ENCODE assay signal across 8 cellular contexts in genomic region chr9:95055851-95056551, GRCh38.
DNase-seq lines count a peak whose midpoint lies in the region; ATAC-seq and TF ChIP-seq lines count a peak whose summit lies in the region.

No MANE protein-coding gene starts in this region.

- H3K36me3 ChIP-seq in gastroesophageal sphincter, result peaks cover 0 to 6% of the 10 kb centered on the region in 2 donors
- H3K36me3 ChIP-seq in ovary, result no peaks in the 10 kb centered on the region

- 8 to 19% methylated on average over 6 to 8 of the region's 15 CpGs for WGBS in gastroesophageal sphincter (ENCODE audit: low coverage in 1 of 2), 2 donors
- 33 to 43% (median 37%) methylated on average over 15 of the region's 15 CpGs for WGBS in ovary, 3 donors

- in situ Hi-C loops in GM13976 (cut with MboI; ENCODE audit: low sequenced_read_pairs, unreplicated experiment), result no loop called here

- H3K27ac ChIP-seq in RWPE1 (peak overlapping the region; percentile 68), gastroesophageal sphincter (peak overlapping the region; percentile 65 to 91 (median 88)), ovary (no peak overlapping the region)

- TF ChIP-seq CTCF in RWPE1 (conservative IDR thresholded peaks at IDR 0.05; ENCODE audit: low read depth) (no peak), gastroesophageal sphincter (IDR thresholded peaks at IDR 0.05) (no peak), ovary (IDR thresholded peaks at IDR 0.05) (no peak), GM13976 (IDR thresholded peaks at IDR 0.05; ENCODE audit: borderline replicate concordance, control extremely low read depth, extremely low read depth, insufficient read depth, missing control alignments) (no peak)

- DNase-seq in COR-L47 (lab: John Stamatoyannopoulos, UW) (peak; percentile 57), RWPE1 (ENCODE audit: low spot score) (no peak), ovary (no peak), GM13976 (ENCODE audit: low spot score) (no peak), KG1 (lab: John Stamatoyannopoulos, UW) (no peak)

- H3K4me1 ChIP-seq in gastroesophageal sphincter, result peaks cover 8 to 99% (median 46%) of the 10 kb centered on the region in 3 donors
- peaks cover 30% of the 10 kb centered on the region for H3K4me1 ChIP-seq in ovary (ENCODE audit: insufficient read depth)

- no peak for TF ChIP-seq EP300 in gastroesophageal sphincter (IDR thresholded peaks at IDR 0.05)
- no peak for TF ChIP-seq EP300 in ovary (IDR thresholded peaks at IDR 0.05)

- peak overlapping the region; percentile 15 to 42 for H3K4me3 ChIP-seq in gastroesophageal sphincter
- H3K4me3 ChIP-seq in ovary, result peak overlapping the region; percentile 18

- H3K27me3 ChIP-seq in gastroesophageal sphincter (no peaks in the 10 kb centered on the region), ovary (no peaks in the 10 kb centered on the region)

- POLR2A ChIA-PET in RWPE1 (lab: Yijun Ruan, JAX; ENCODE audit: low non-redundant PET), result no interaction called here

- no peaks in the 10 kb centered on the region for H3K9me3 ChIP-seq in gastroesophageal sphincter
- no peaks in the 10 kb centered on the region for H3K9me3 ChIP-seq in ovary

- intact Hi-C loops in ovary (cut with DNase I), result no loop called here

- CTCF ChIA-PET in RWPE1 (lab: Yijun Ruan, JAX), result no interaction called here

- TF ChIP-seq POLR2A in gastroesophageal sphincter (IDR thresholded peaks at IDR 0.05) (no peak), ovary (IDR thresholded peaks at IDR 0.05) (no peak)

- peak; percentile 47 for ATAC-seq in gastroesophageal sphincter
- no peak for ATAC-seq in HG03520 (IDR thresholded peaks at IDR 0.05; ENCODE audit: unreplicated experiment)
- no peak for ATAC-seq in GM19035 (IDR thresholded peaks at IDR 0.05; ENCODE audit: unreplicated experiment)

Comparison
In these comparisons a context has a peak if more than half of its experiments do, and no peak if none do; other contexts are left out.
1. H3K27ac ChIP-seq: peak in RWPE1 (single experiment) and gastroesophageal sphincter (4 of 4); none in ovary (0 of 2).